Comparison of ENCODE assay signal across 8 cellular contexts in genomic region chr10:102644066-102644645, GRCh38. TPM values are rescaled to one million over a fixed set of nuclear protein-coding genes. Genes with fewer than 3 reads are reported as not detected.
DNase-seq lines count a peak whose midpoint lies in the region; ATAC-seq and TF ChIP-seq lines count a peak whose summit lies in the region.

TRIM8 (plus strand) TSS chr10:102644479; CDS start chr10:102644618, 139 bp downstream.

- BruUV-seq in IMR-90 (replicated peaks; lab: Mats Ljungman, UMichigan), result no TSS peak

- TF ChIP-seq CTCF in IMR-90 (conservative IDR thresholded peaks at IDR 0.05; ENCODE audit: low read depth, low read length) (no peak), WERI-Rb-1 (IDR thresholded peaks at IDR 0.05; ENCODE audit: low read depth, low read length) (no peak)

- dilution Hi-C loops in IMR-90 (cut with HindIII; ENCODE audit: low sequenced_read_pairs, unreplicated experiment), result no loop called here

- peaks cover 16% of the 10 kb centered on the region for H3K36me3 ChIP-seq in IMR-90 (ENCODE audit: control insufficient read depth, insufficient read depth, low read length)
- H3K36me3 ChIP-seq in WERI-Rb-1, result peaks cover 16% of the 10 kb centered on the region

- H2AFZ ChIP-seq in IMR-90 (replicated peaks; ENCODE audit: low read length, poor library complexity), result peak within 1 kb of the TSS; percentile 85

- H3K4me2 ChIP-seq in IMR-90 (ENCODE audit: low read depth, low read length), result peak within 1 kb of the TSS; percentile 70

- H3K9me3 ChIP-seq in IMR-90 (ENCODE audit: control insufficient read depth, insufficient read depth, low read length) (no peaks in the 10 kb centered on the region), WERI-Rb-1 (ENCODE audit: severe bottlenecking) (no peaks in the 10 kb centered on the region)

- H3K27ac ChIP-seq in IMR-90 (ENCODE audit: insufficient read depth, low read length), result peak within 1 kb of the TSS; percentile 95
- peak within 1 kb of the TSS; percentile 95 for H3K27ac ChIP-seq in WERI-Rb-1

- peaks cover 48% of the 10 kb centered on the region for H4K20me1 ChIP-seq in IMR-90 (ENCODE audit: insufficient read depth, low read length)

- H3K9me1 ChIP-seq in IMR-90 (ENCODE audit: insufficient read depth, low read length), result peaks cover 19% of the 10 kb centered on the region

- in situ Hi-C loops in IMR-90 (cut with MboI; ENCODE audit: low sequenced_read_pairs), result no loop called here

- peak within 1 kb of the TSS; percentile 27 to 66; a peak in 3 of 4 replicates for H4K8ac ChIP-seq in IMR-90 (ENCODE audit: low read depth in 2 of 2, low read length in 2 of 2)

- peaks cover 23% of the 10 kb centered on the region for H3K4me1 ChIP-seq in IMR-90 (ENCODE audit: control insufficient read depth, insufficient read depth, low read length)

- H2BK120ac ChIP-seq in IMR-90 (ENCODE audit: low read depth, low read length), result peak within 1 kb of the TSS; percentile 76

- H3K18ac ChIP-seq in IMR-90 (ENCODE audit: low read depth, low read length), result peak within 1 kb of the TSS; percentile 61

- CTCF ChIA-PET in IMR-90 (lab: Yijun Ruan, JAX), result no interaction called here

- 0% methylated on average over 44 of the region's 80 CpGs; no CpG with 5 or more reads in 1 of the 2 experiments for WGBS in IMR-90 (ENCODE audit: extremely low coverage in 2 of 2, insufficient read length in 1 of 2), 2 experiments

- H3K4me3 ChIP-seq in IMR-90 (ENCODE audit: insufficient read depth, low read depth, low read length) (peak within 1 kb of the TSS; percentile 77), WERI-Rb-1 (ENCODE audit: low read depth, low read length) (peak within 1 kb of the TSS; percentile 85)

- intact Hi-C loops in IMR-90 (cut with micrococcal nuclease), result loop anchor here (10.0 kb wide), 1 partner anchor 249 kb away; the partner anchor contains the start of gene NFKB2

- peak within 1 kb of the TSS; percentile 94 for H3K9ac ChIP-seq in IMR-90 (ENCODE audit: low read depth, low read length)

- peak within 1 kb of the TSS; percentile 94 for H3K4ac ChIP-seq in IMR-90 (ENCODE audit: low read depth, low read length)

- peak within 1 kb of the TSS; percentile 92 for H2BK5ac ChIP-seq in IMR-90 (ENCODE audit: low read depth, low read length, poor library complexity, severe bottlenecking)

- H2AK5ac ChIP-seq in IMR-90 (ENCODE audit: low read depth, low read length), result peak within 1 kb of the TSS; percentile 92

- no peak for TF ChIP-seq RAD21 in IMR-90 (IDR thresholded peaks at IDR 0.05; ENCODE audit: low read length)

- H3K14ac ChIP-seq in IMR-90 (replicated peaks; ENCODE audit: low read depth, low read length), result peak within 1 kb of the TSS; percentile 85

- peak within 1 kb of the TSS; percentile 36 for H4K5ac ChIP-seq in IMR-90 (ENCODE audit: low read depth, low read length)

- DNase-seq in DMS114 treated with DMSO at 0.1 percent for 48 hours (lab: John Stamatoyannopoulos, UW; ENCODE audit: unreplicated experiment), result peak; percentile 42
- DNase-seq in IMR-90, result no peak
- peak; percentile 44 for DNase-seq in WERI-Rb-1
- peak; percentile 47 for DNase-seq in cerebellar cortex (ENCODE audit: low spot score)
- DNase-seq in left lobe of liver (ENCODE audit: low spot score), result peak; percentile 79
- peak; percentile 51 to 63 for DNase-seq in stimulated activated CD4-positive, alpha-beta T cell treated with anti-CD3 and anti-CD28 coated beads, Interleukin-4, amount 100 ng/mL, for 4 hours

- TF ChIP-seq POLR2A in IMR-90 (IDR thresholded peaks at IDR 0.05; ENCODE audit: low read depth, low read length), result no peak

- H2BK20ac ChIP-seq in IMR-90 (ENCODE audit: low read depth, low read length), result no peak within 1 kb of the TSS; the same call in 1 of the 2 replicates

- H3K56ac ChIP-seq in IMR-90 (ENCODE audit: extremely low read depth, insufficient read depth, low read length), result peak within 1 kb of the TSS; percentile 98

- ATAC-seq in IMR-90 (ENCODE audit: low read depth) (no peak), left lobe of liver (peak; percentile 40), HG02610 (IDR thresholded peaks at IDR 0.05; ENCODE audit: unreplicated experiment) (no peak), GM18909 (IDR thresholded peaks at IDR 0.05; ENCODE audit: poor library complexity, unreplicated experiment) (no peak)

- peak within 1 kb of the TSS; percentile 88 for H4K91ac ChIP-seq in IMR-90 (ENCODE audit: insufficient read depth, low read depth, low read length)

- H3K27me3 ChIP-seq in IMR-90 (ENCODE audit: control insufficient read depth, insufficient read depth, low read length), result no peaks in the 10 kb centered on the region
- no peaks in the 10 kb centered on the region for H3K27me3 ChIP-seq in WERI-Rb-1 (ENCODE audit: insufficient read depth, low read depth, severe bottlenecking)

- POLR2A ChIA-PET in IMR-90 (lab: Charles Lee; ENCODE audit: unreplicated experiment), result interaction anchor here (0.6 to 1.9 kb wide), 2 partner anchors 13 to 32 kb away, joined by 3 to 14 read pairs; no protein-coding TSS in a partner anchor

- peak within 1 kb of the TSS; percentile 63 for H3K23ac ChIP-seq in IMR-90 (ENCODE audit: low read depth, low read length)

- H3K79me1 ChIP-seq in IMR-90 (ENCODE audit: low read depth in 1 of 2, low read length in 2 of 2), result peaks cover 0 to 35% of the 10 kb centered on the region in 2 experiments; a peak in 2 of 4 replicates

- peak within 1 kb of the TSS; percentile 98 for H2AK9ac ChIP-seq in IMR-90 (replicated peaks; ENCODE audit: low read depth, low read length, poor library complexity)

- H2BK15ac ChIP-seq in IMR-90 (ENCODE audit: low read depth, low read length), result peak within 1 kb of the TSS; percentile 19; the same call in 2 of the 3 replicates

TF ChIP-seq in IMR-90, 13 proteins besides CTCF, POLR2A, EP300 and RAD21:
- TF ChIP-seq MAZ (IDR thresholded peaks at IDR 0.05; ENCODE audit: borderline replicate concordance, low read depth, low read length) (peak; percentile 11; the same call in 1 of the 2 replicates), CHD1 (IDR thresholded peaks at IDR 0.05; ENCODE audit: low read depth, low read length) (no peak)
TF ChIP-seq in IMR-90: peak in this region for 1.

RNA-seq across cellular contexts. Expression of gene TRIM8, which starts in this region (rescaled TPM):
- total RNA-seq in IMR-90 (2012; rRNA removed) (25.5 and 30.0 TPM in 2 replicates), left lobe of liver (39.1 TPM)
- 124 and 126 TPM in 2 replicates for polyA plus RNA-seq in IMR-90 (2012; rRNA removed)
- polyA plus RNA-seq in IMR-90 (2012; cell fraction: cytosol; rRNA removed), result 102 and 174 TPM in 2 replicates
- 82.9 and 135 TPM in 2 replicates for polyA plus RNA-seq in IMR-90 (2012; cell fraction: nucleus; rRNA removed; ENCODE audit: low replicate concordance)
